In genomic region chr14:24331731-24332093, GRCh38 we compare ENCODE assay signal across 11 cellular contexts. TPM values are rescaled to one million over a fixed set of nuclear protein-coding genes. Genes with fewer than 3 reads are reported as not detected.
DNase-seq lines count a peak whose midpoint lies in the region; ATAC-seq, FAIRE-seq and TF ChIP-seq lines count a peak whose summit lies in the region.
"Had no signal": no experiment of that assay in that cellular context is flagged by ENCODE, and none has a peak within 500 bp of the region (broad histone marks: within the 10 kb centered on the region; RNA-seq: fewer than 3 reads in every experiment).

No MANE protein-coding gene starts in this region.

- no peak overlapping the region for H3K14ac ChIP-seq in H9 (ENCODE audit: insufficient read depth, low read length)

- H2BK15ac ChIP-seq in H9 (ENCODE audit: low read depth, low read length), result no peak overlapping the region

- no peak overlapping the region; a peak in 2 of 5 replicates for H3K4me3 Mint-ChIP-seq in H9
- peak overlapping the region; percentile 78 for H3K4me3 Mint-ChIP-seq in activated CD4-positive, alpha-beta memory T cell treated with anti-CD3 and anti-CD28 coated beads for 36 hours

- FAIRE-seq in D721Med (lab: Jason Lieb, UNC), result no peak

- no peak overlapping the region for H2BK12ac ChIP-seq in H9 (ENCODE audit: insufficient read length, low read depth, low read length)

- H3K9ac ChIP-seq in BLaER1 treated with 17β-estradiol and CSF1 and Interleukin-3, amounts not matched to agents 10 nM and 100 nM, result no peak overlapping the region
- no peak overlapping the region for H3K9ac ChIP-seq in H9 (ENCODE audit: extremely low read depth, insufficient read length, low read length)

- peak; percentile 51 for DNase-seq in H9
- DNase-seq in activated CD4-positive, alpha-beta memory T cell treated with anti-CD3 and anti-CD28 coated beads for 36 hours, result no peak
- peak in 2 of 3 donors; percentile 42 to 62 for DNase-seq in mucosa of descending colon
- no peak for DNase-seq in breast epithelium (ENCODE audit: low spot score in 2 of 2)
- no peak for DNase-seq in DMS114 treated with DMSO at 0.1 percent for 48 hours (lab: John Stamatoyannopoulos, UW; ENCODE audit: unreplicated experiment)
- no peak for DNase-seq in D721Med (ENCODE audit: insufficient read length, low spot score)
- DNase-seq: SIG-M5 had no signal

- H3K9me3 Mint-ChIP-seq in H9, result peaks cover 0 to 2% of the 10 kb centered on the region in 2 experiments; a peak in 4 of 5 replicates
- H3K9me3 Mint-ChIP-seq in activated CD4-positive, alpha-beta memory T cell treated with anti-CD3 and anti-CD28 coated beads for 36 hours, result no peaks in the 10 kb centered on the region

- no peaks in the 10 kb centered on the region; a peak in 1 of 7 replicates for H3K36me3 Mint-ChIP-seq in H9 (ENCODE audit: insufficient read depth in 1 of 3, low read depth in 3 of 3)
- H3K36me3 Mint-ChIP-seq in activated CD4-positive, alpha-beta memory T cell treated with anti-CD3 and anti-CD28 coated beads for 36 hours, result peaks cover 5% of the 10 kb centered on the region

- H4K91ac ChIP-seq in H9 (ENCODE audit: insufficient read length, low read depth, low read length), result no peak overlapping the region

- H2BK5ac ChIP-seq in H9 (ENCODE audit: insufficient read length, low read length), result no peak overlapping the region

- intact Hi-C loops in activated CD4-positive, alpha-beta memory T cell treated with anti-CD3 and anti-CD28 coated beads for 36 hours (cut with micrococcal nuclease), result loop anchor here (1.0 to 5.0 kb wide), 6 partner anchors 21 to 347 kb away; partner anchors contain the start of genes LTB4R, LTB4R2, NFATC4 and RABGGTA
- intact Hi-C loops in mucosa of descending colon (cut with DNase I, micrococcal nuclease) (loop anchor here (5.0 kb wide), 3 partner anchors 36 to 106 kb away; partner anchors contain the start of gene NFATC4 (in 1 of the 2)), breast epithelium (cut with DNase I; ENCODE audit: low total_unique reads) (loop anchor here (5.0 kb wide), 1 partner anchor 36 kb away; the partner anchor contains the start of gene NFATC4)

- H4K20me1 ChIP-seq in BLaER1 treated with 17β-estradiol and CSF1 and Interleukin-3, amounts not matched to agents 10 nM and 100 nM, result peaks cover 0 to 37% (median 11%) of the 10 kb centered on the region in 11 experiments; a peak in 10 of 22 replicates
- no peaks in the 10 kb centered on the region for H4K20me1 ChIP-seq in H9 (ENCODE audit: control insufficient read depth, insufficient read depth, insufficient read length)

- H3K4me2 ChIP-seq in BLaER1 treated with 17β-estradiol and CSF1 and Interleukin-3, amounts not matched to agents 10 nM and 100 nM, result peak overlapping the region; percentile 75 to 96 (median 92)
- H3K4me2 ChIP-seq in H9 (ENCODE audit: insufficient read depth, insufficient read length, low read length), result peak overlapping the region; percentile 85

- H2BK120ac ChIP-seq in H9 (ENCODE audit: low read depth, low read length, poor library complexity, severe bottlenecking), result no peak overlapping the region

- WGBS in H9 (ENCODE audit: extremely low coverage, insufficient read length, low lambda C conversion rate), result no CpG with 5 or more reads among the region's 20 CpGs

- no peak overlapping the region for H3K23ac ChIP-seq in H9 (ENCODE audit: insufficient read length, low read depth, low read length)

- H3K27me3 ChIP-seq in BLaER1 treated with 17β-estradiol and CSF1 and Interleukin-3, amounts not matched to agents 10 nM and 100 nM, result peaks cover 45 to 59% (median 51%) of the 10 kb centered on the region in 11 experiments
- H3K27me3 ChIP-seq in H9 (ENCODE audit: insufficient read depth, low read length) (peaks cover 32% of the 10 kb centered on the region), breast epithelium (peaks cover 0 to 11% of the 10 kb centered on the region in 2 donors)

- H2AK5ac ChIP-seq in H9 (ENCODE audit: insufficient read length, low read length), result no peak overlapping the region

- no peak overlapping the region for H3K27ac Mint-ChIP-seq in H9
- H3K27ac Mint-ChIP-seq in activated CD4-positive, alpha-beta memory T cell treated with anti-CD3 and anti-CD28 coated beads for 36 hours, result no peak overlapping the region

- H2AFZ ChIP-seq in H9 (ENCODE audit: low read length), result no peak overlapping the region

- H3K79me2 ChIP-seq in H9 (ENCODE audit: insufficient read depth, low read length), result no peaks in the 10 kb centered on the region

- no peak for ATAC-seq in mucosa of descending colon
- no peak for ATAC-seq in HG03196 (IDR thresholded peaks at IDR 0.05; ENCODE audit: unreplicated experiment)

- no peak overlapping the region for H3K4ac ChIP-seq in H9 (ENCODE audit: low read depth, low read length)

- H3K79me1 ChIP-seq in H9 (ENCODE audit: insufficient read depth, low read depth, low read length, poor library complexity, severe bottlenecking), result no peaks in the 10 kb centered on the region

- POLR2A ChIA-PET in activated CD4-positive, alpha-beta memory T cell treated with anti-CD3 and anti-CD28 coated beads for 36 hours (lab: Charles Lee), result interaction anchor here (1.0 to 3.4 kb wide), 4 partner anchors 14 to 105 kb away, joined by 3 to 67 read pairs (median 4); partner anchors contain the start of genes CBLN3, KHNYN and TINF2

- H3K36me3 ChIP-seq in BLaER1 treated with 17β-estradiol and CSF1 and Interleukin-3, amounts not matched to agents 10 nM and 100 nM, result peaks cover 0 to 5% (median 0%) of the 10 kb centered on the region in 11 experiments; a peak in 3 of 22 replicates
- no peaks in the 10 kb centered on the region for H3K36me3 ChIP-seq in mucosa of descending colon (ENCODE audit: low read depth)
- no peaks in the 10 kb centered on the region for H3K36me3 ChIP-seq in breast epithelium
- H3K36me3 ChIP-seq: adrenal gland had no signal

- peaks cover 89% of the 10 kb centered on the region for H3K27me3 Mint-ChIP-seq in H9 (ENCODE audit: low read depth)
- H3K27me3 Mint-ChIP-seq in activated CD4-positive, alpha-beta memory T cell treated with anti-CD3 and anti-CD28 coated beads for 36 hours, result peaks cover 21% of the 10 kb centered on the region

- no peak overlapping the region for H2BK20ac ChIP-seq in H9 (ENCODE audit: low read depth, low read length, poor library complexity, severe bottlenecking)

- TF ChIP-seq POLR2A in breast epithelium (IDR thresholded peaks at IDR 0.05), result no peak

- TF ChIP-seq CTCF in H9 (conservative IDR thresholded peaks at IDR 0.05) (no peak), mucosa of descending colon (IDR thresholded peaks at IDR 0.05) (no peak), breast epithelium (IDR thresholded peaks at IDR 0.05) (no peak), D721Med (IDR thresholded peaks at IDR 0.05; ENCODE audit: insufficient read depth, missing control alignments) (no peak)

- H3K23me2 ChIP-seq in H9 (ENCODE audit: insufficient read length, low read depth, low read length, poor library complexity, severe bottlenecking), result peaks cover 20% of the 10 kb centered on the region

- H3K4me1 ChIP-seq in BLaER1 treated with 17β-estradiol and CSF1 and Interleukin-3, amounts not matched to agents 10 nM and 100 nM, result peaks cover 79 to 97% (median 86%) of the 10 kb centered on the region in 10 experiments
- H3K4me1 ChIP-seq in H9 (ENCODE audit: insufficient read depth, low read length) (no peaks in the 10 kb centered on the region; the same call in 1 of the 2 replicates), mucosa of descending colon (ENCODE audit: low read depth) (peaks cover 36% of the 10 kb centered on the region), breast epithelium (peaks cover 5 to 6% of the 10 kb centered on the region in 2 donors)

- H3K56ac ChIP-seq in H9 (ENCODE audit: insufficient read length, low read depth, low read length), result no peak overlapping the region

- no peak overlapping the region for H4K5ac ChIP-seq in H9 (ENCODE audit: insufficient read length, low read depth, low read length)

- no peak overlapping the region for H3T11ph ChIP-seq in H9 (ENCODE audit: low read length)

- H4K8ac ChIP-seq in H9 (replicated peaks; ENCODE audit: insufficient read length, low read depth, low read length), result no peak overlapping the region

- H3K4me3 ChIP-seq in BLaER1 treated with 17β-estradiol and CSF1 and Interleukin-3, amounts not matched to agents 10 nM and 100 nM, result no peak overlapping the region; a peak in 1 of 20 replicates
- no peak overlapping the region for H3K4me3 ChIP-seq in mucosa of descending colon
- H3K4me3 ChIP-seq in breast epithelium, result peak overlapping the region in 1 of 3 donors; percentile 64

- peaks cover 19 to 33% of the 10 kb centered on the region in 2 experiments for H3K4me1 Mint-ChIP-seq in H9
- H3K4me1 Mint-ChIP-seq in activated CD4-positive, alpha-beta memory T cell treated with anti-CD3 and anti-CD28 coated beads for 36 hours (ENCODE audit: low read depth), result peaks cover 47% of the 10 kb centered on the region

- H3K27ac ChIP-seq in BLaER1 treated with 17β-estradiol and CSF1 and Interleukin-3, amounts not matched to agents 10 nM and 100 nM, result no peak overlapping the region
- H3K27ac ChIP-seq in H9 (ENCODE audit: insufficient read length, low read depth, low read length) (no peak overlapping the region), breast epithelium (no peak overlapping the region)
- H3K27ac ChIP-seq: adrenal gland, coronary artery had no signal

- CTCF ChIA-PET in activated CD4-positive, alpha-beta memory T cell treated with anti-CD3 and anti-CD28 coated beads for 36 hours (lab: Charles Lee), result interaction anchor here (0.6 to 25.4 kb wide), 11 partner anchors 11 to 223 kb away, joined by 3 to 968 read pairs (median 6); partner anchors contain the start of genes CBLN3, CIDEB, KHNYN and LTB4R

- no peaks in the 10 kb centered on the region for H3K9me3 ChIP-seq in BLaER1 treated with 17β-estradiol and CSF1 and Interleukin-3, amounts not matched to agents 10 nM and 100 nM (replicated peaks in 1 of 11)
- no peaks in the 10 kb centered on the region for H3K9me3 ChIP-seq in H9 (ENCODE audit: control insufficient read depth, low read depth, low read length)
- no peaks in the 10 kb centered on the region for H3K9me3 ChIP-seq in mucosa of descending colon
- H3K9me3 ChIP-seq in breast epithelium, result no peaks in the 10 kb centered on the region
- H3K9me3 ChIP-seq: adrenal gland had no signal

- no peak overlapping the region for H3K18ac ChIP-seq in H9 (ENCODE audit: insufficient read length, low read depth, low read length)

RNA-seq across cellular contexts. Expression of gene ADCY4, which starts 3.2 kb away (rescaled TPM):
- total RNA-seq in H9 (2021), result 0.09 and 0.53 TPM in 2 replicates
- total RNA-seq in activated CD4-positive, alpha-beta memory T cell treated with anti-CD3 and anti-CD28 coated beads for 36 hours, result 1 to 10 TPM; 1.6 to 2.4 TPM
- total RNA-seq in mucosa of descending colon, result 10 to 100 TPM; 13.9 to 23.5 (median 20.7) TPM
- total RNA-seq in breast epithelium, result 10 to 100 TPM; 13.8 to 60.6 (median 27.7) TPM

RNA-seq across cellular contexts. Expression of gene RIPK3, which starts 8.1 kb away (rescaled TPM):
- 0.35 TPM in 1 of 2 replicates, not detected in the other for total RNA-seq in H9 (2021)
- 10 to 100 TPM; 11.0 to 11.8 TPM for total RNA-seq in activated CD4-positive, alpha-beta memory T cell treated with anti-CD3 and anti-CD28 coated beads for 36 hours
- total RNA-seq in mucosa of descending colon, result 10 to 100 TPM; 40.6 to 99.9 (median 71.7) TPM
- total RNA-seq in breast epithelium, result 10 to 100 TPM; 10.7 to 13.4 (median 12.0) TPM

RNA-seq across cellular contexts. Expression of gene LTB4R, which starts 20.4 kb away (rescaled TPM):
- total RNA-seq in H9 (2021) (8.9 and 9.2 TPM in 2 replicates), mucosa of descending colon (1 to 10 TPM; 3.4 to 6.1 (median 3.8) TPM), breast epithelium (10 to 100 TPM in 2 of 3 donors, 1 to 10 TPM in 1; 5.7 to 18.4 (median 12.8) TPM)
- 10 to 100 TPM; 15.4 to 16.7 TPM for total RNA-seq in activated CD4-positive, alpha-beta memory T cell treated with anti-CD3 and anti-CD28 coated beads for 36 hours

RNA-seq across cellular contexts. Expression of gene LTB4R2, which starts 21.8 kb away (rescaled TPM):
- total RNA-seq in H9 (2021), result 13.0 and 13.4 TPM in 2 replicates
- 1 to 10 TPM; 9.4 to 9.6 TPM for total RNA-seq in activated CD4-positive, alpha-beta memory T cell treated with anti-CD3 and anti-CD28 coated beads for 36 hours
- total RNA-seq in mucosa of descending colon, result 1 to 10 TPM; 3.7 to 6.3 (median 5.0) TPM
- 10 to 100 TPM in 1 of 3 donors, 1 to 10 TPM in 2; 8.5 to 11.1 (median 9.4) TPM for total RNA-seq in breast epithelium

RNA-seq across cellular contexts. Expression of gene CIDEB, which starts 23.9 kb away (rescaled TPM):
- total RNA-seq in H9 (2021), result not detected in 2 replicates
- 10 to 100 TPM; 22.6 to 25.8 TPM for total RNA-seq in activated CD4-positive, alpha-beta memory T cell treated with anti-CD3 and anti-CD28 coated beads for 36 hours
- total RNA-seq in mucosa of descending colon, result 10 to 100 TPM in 2 of 3 donors, 1 to 10 TPM in 1; 8.5 to 15.8 (median 12.1) TPM
- 10 to 100 TPM in 2 of 3 donors, 1 to 10 TPM in 1; 8.0 to 14.4 (median 10.4) TPM for total RNA-seq in breast epithelium

Comparison
In these comparisons a context has a peak if more than half of its experiments do, and no peak if none do; other contexts are left out.
1. DNase-seq: peak in H9 (single experiment) and mucosa of descending colon (2 of 3); none in activated CD4-positive, alpha-beta memory T cell treated with anti-CD3 and anti-CD28 coated beads for 36 hours (single experiment), breast epithelium (0 of 2), DMS114 treated with DMSO at 0.1 percent for 48 hours (single experiment) and D721Med (single experiment).